ENCODE assay signal across 8 cellular contexts in genomic region chr19:1259206-1259872, GRCh38. TPM values are rescaled to one million over a fixed set of nuclear protein-coding genes. Genes with fewer than 3 reads are reported as not detected.
DNase-seq lines count a peak whose midpoint lies in the region; ATAC-seq and TF ChIP-seq lines count a peak whose summit lies in the region.

No MANE protein-coding gene starts in this region.

- CTCF ChIA-PET in T-cell (lab: Charles Lee): interaction anchor here in 1 of 2 donors (1.0 to 2.0 kb wide), 3 partner anchors 7 to 15 kb away, joined by 3 to 5 read pairs (median 5); partner anchors contain the start of gene CIRBP

- DNase-seq in T-cell: peak in 30 of 34 experiments; percentile 45 to 77 (median 66)
- DNase-seq in kidney tubule cell (ENCODE audit: low spot score): peak; percentile 85
- peak; percentile 64 to 71 for DNase-seq in stimulated activated CD8-positive, alpha-beta memory T cell treated with anti-CD3 and anti-CD28 coated beads, Interleukin-15, amount 100 ng/mL, for 48 hours (ENCODE audit: low read depth in 2 of 2)
- no peak for DNase-seq in NCI-H1436 (lab: John Stamatoyannopoulos, UW)
- DNase-seq in NCI-H748 (lab: John Stamatoyannopoulos, UW; ENCODE audit: unreplicated experiment): no peak

- no peaks in the 10 kb centered on the region for H3K27me3 Mint-ChIP-seq in T-cell
- no peaks in the 10 kb centered on the region for H3K27me3 Mint-ChIP-seq in brain

- POLR2A ChIA-PET in T-cell (lab: Charles Lee): interaction anchor here in 1 of 2 donors (2.7 kb wide), 1 partner anchor 10 kb away, joined by 24 read pairs; the partner anchor contains the start of gene CIRBP

- TF ChIP-seq CTCF in brain (conservative IDR thresholded peaks at IDR 0.05): no peak

- H3K4me3 Mint-ChIP-seq in T-cell: peak overlapping the region; percentile 83 to 87 (median 84)
- H3K4me3 Mint-ChIP-seq in brain: peak overlapping the region in 4 of 5 experiments; percentile 24 to 67 (median 46)

- H3K4me1 Mint-ChIP-seq in T-cell (peaks cover 53 to 67% (median 55%) of the 10 kb centered on the region in 3 donors), brain (peaks cover 62% of the 10 kb centered on the region)

- H3K36me3 Mint-ChIP-seq in T-cell: peaks cover 12% of the 10 kb centered on the region
- H3K36me3 Mint-ChIP-seq in brain: peaks cover 33% of the 10 kb centered on the region

- ATAC-seq in GM18502 (IDR thresholded peaks at IDR 0.05; ENCODE audit: poor library complexity, unreplicated experiment) (peak; percentile 22), HG03354 (IDR thresholded peaks at IDR 0.05; ENCODE audit: poor library complexity, severe bottlenecking, unreplicated experiment) (peak; percentile 40), T-cell (replicated peaks in 1 of 4) (peak; percentile 28 to 54 (median 44))

- no peaks in the 10 kb centered on the region for H3K9me3 Mint-ChIP-seq in T-cell
- H3K9me3 Mint-ChIP-seq in brain: peaks cover 0 to 4% (median 0%) of the 10 kb centered on the region in 5 experiments

- H3K27ac Mint-ChIP-seq in T-cell (peak overlapping the region; percentile 98), brain (peak overlapping the region in 4 of 5 experiments; percentile 69 to 92 (median 76))

RNA-seq across cellular contexts. Expression of gene CIRBP, which starts 9.8 kb away (rescaled TPM):
- 100 to 1,000 TPM; 477 to 682 (median 657) TPM for total RNA-seq in T-cell
- polyA plus RNA-seq in brain (ENCODE audit: insufficient read depth, low read depth, low replicate concordance): 617 TPM

RNA-seq across cellular contexts. Expression of gene MIDN, which starts 11.0 kb away (rescaled TPM):
- 100 to 1,000 TPM in 1 of 5 donors, 10 to 100 TPM in 4; 54.0 to 161 (median 66.9) TPM for total RNA-seq in T-cell
- polyA plus RNA-seq in brain (ENCODE audit: insufficient read depth, low read depth, low replicate concordance): 79.7 TPM

RNA-seq across cellular contexts. Expression of gene FAM174C, which starts 16.0 kb away (rescaled TPM):
- 10 to 100 TPM; 42.1 to 69.8 (median 60.4) TPM for total RNA-seq in T-cell
- polyA plus RNA-seq in brain (ENCODE audit: insufficient read depth, low read depth, low replicate concordance): 60.8 TPM

RNA-seq across cellular contexts. Expression of gene ATP5F1D, which starts 17.8 kb away (rescaled TPM):
- 100 to 1,000 TPM; 117 to 233 (median 155) TPM for total RNA-seq in T-cell
- 365 TPM for polyA plus RNA-seq in brain (ENCODE audit: insufficient read depth, low read depth, low replicate concordance)

RNA-seq across cellular contexts. Expression of gene CBARP, which starts 21.5 kb away (rescaled TPM):
- total RNA-seq in T-cell: under 1 TPM in 4 of 5 donors, not detected in 1; 0.08 to 0.36 (median 0.23) TPM
- 11.2 TPM for polyA plus RNA-seq in brain (ENCODE audit: insufficient read depth, low read depth, low replicate concordance)

Comparison
In these comparisons a context has a peak if more than half of its experiments do, and no peak if none do; other contexts are left out.
1. DNase-seq: peak in T-cell (30 of 34), kidney tubule cell (single experiment) and stimulated activated CD8-positive, alpha-beta memory T cell treated with anti-CD3 and anti-CD28 coated beads, Interleukin-15, amount 100 ng/mL, for 48 hours (2 of 2); none in NCI-H1436 (single experiment) and NCI-H748 (single experiment).
2. Peak in every context shown above with its lines, with median percentiles within 50 percentile points of each other: ATAC-seq.